In genomic region chr20:44745560-44746366, GRCh38 we compare ENCODE assay signal across 8 cellular contexts. TPM values are rescaled to one million over a fixed set of nuclear protein-coding genes. Genes with fewer than 3 reads are reported as not detected.
DNase-seq lines count a peak whose midpoint lies in the region; ATAC-seq and TF ChIP-seq lines count a peak whose summit lies in the region.

TSS of gene KCNK15 (plus strand) at chr20:44745865. CDS start at chr20:44745911, 46 bp downstream.

- H3K9me3 ChIP-seq in thyroid gland: no peaks in the 10 kb centered on the region

- intact Hi-C loops in thyroid gland (cut with DNase I): loop anchor here (5.0 kb wide), 1 partner anchor 122 kb away; no protein-coding TSS in a partner anchor

- peak; percentile 72 to 85 for ATAC-seq in naive thymus-derived CD8-positive, alpha-beta T cell
- no peak for ATAC-seq in HG03439 (IDR thresholded peaks at IDR 0.05; ENCODE audit: unreplicated experiment)
- ATAC-seq in HG02642 (IDR thresholded peaks at IDR 0.05; ENCODE audit: poor library complexity, unreplicated experiment): no peak

- peak in 1 of 2 donors; percentile 27 for TF ChIP-seq POLR2A in thyroid gland (IDR thresholded peaks at IDR 0.05)

- H3K27ac ChIP-seq in thyroid gland: peak within 1 kb of the TSS in 2 of 3 donors; percentile 74 to 82

- H3K27ac Mint-ChIP-seq in endothelial cell (ENCODE audit: unreplicated experiment): no peak within 1 kb of the TSS
- peak within 1 kb of the TSS in 6 of 10 donors; percentile 3 to 76 (median 8) for H3K27ac Mint-ChIP-seq in naive thymus-derived CD8-positive, alpha-beta T cell

- POLR2A ChIA-PET in naive thymus-derived CD8-positive, alpha-beta T cell (lab: Charles Lee): interaction anchor here (0.7 kb wide), 1 partner anchor 123 kb away, joined by 3 read pairs; no protein-coding TSS in a partner anchor

- H3K4me3 ChIP-seq in HFF-Myc (replicated peaks; ENCODE audit: low read depth, low read length) (peak within 1 kb of the TSS; percentile 39), thyroid gland (replicated peaks in 1 of 3) (peak within 1 kb of the TSS in 2 of 3 donors; percentile 33 to 54)

- H3K4me3 Mint-ChIP-seq in endothelial cell (ENCODE audit: unreplicated experiment): peak within 1 kb of the TSS; percentile 42
- H3K4me3 Mint-ChIP-seq in naive thymus-derived CD8-positive, alpha-beta T cell: peak within 1 kb of the TSS; percentile 55 to 87 (median 82)

- H3K27me3 Mint-ChIP-seq in endothelial cell (ENCODE audit: unreplicated experiment): peaks cover 15% of the 10 kb centered on the region
- peaks cover 15 to 40% (median 37%) of the 10 kb centered on the region in 5 donors for H3K27me3 Mint-ChIP-seq in naive thymus-derived CD8-positive, alpha-beta T cell

- no peaks in the 10 kb centered on the region for H3K36me3 Mint-ChIP-seq in endothelial cell (ENCODE audit: low read depth, unreplicated experiment)
- H3K36me3 Mint-ChIP-seq in naive thymus-derived CD8-positive, alpha-beta T cell: no peaks in the 10 kb centered on the region

- H3K27me3 ChIP-seq in thyroid gland: no peaks in the 10 kb centered on the region

- DNase-seq in HFF-Myc (ENCODE audit: extremely low read depth, low read depth) (no peak), endothelial cell (ENCODE audit: low spot score) (peak; percentile 30), thyroid gland (peak; percentile 42 to 44), NK-92 (lab: John Stamatoyannopoulos, UW; ENCODE audit: unreplicated experiment) (no peak)
- DNase-seq in activated CD4-positive, alpha-beta T cell treated with anti-CD3 and anti-CD28 coated beads, Interleukin-2, amount 50 U/mL, for 48 hours: peak; percentile 57 to 58
- peak in 6 of 10 donors; percentile 11 to 39 (median 28) for DNase-seq in naive thymus-derived CD8-positive, alpha-beta T cell

- no peak for TF ChIP-seq CTCF in HFF-Myc (IDR thresholded peaks at IDR 0.05; ENCODE audit: low read depth, low read length, missing control alignments)
- no peak for TF ChIP-seq CTCF in endothelial cell (IDR thresholded peaks at IDR 0.05; ENCODE audit: unreplicated experiment)
- no peak for TF ChIP-seq CTCF in thyroid gland (IDR thresholded peaks at IDR 0.05)

- WGBS in thyroid gland, 2 donors: 6 to 7% methylated on average over 34 to 52 of the region's 82 CpGs

- H3K4me1 Mint-ChIP-seq in endothelial cell (ENCODE audit: unreplicated experiment): peaks cover 3% of the 10 kb centered on the region
- peaks cover 6 to 23% (median 11%) of the 10 kb centered on the region in 4 donors for H3K4me1 Mint-ChIP-seq in naive thymus-derived CD8-positive, alpha-beta T cell

- H3K36me3 ChIP-seq in thyroid gland: no peaks in the 10 kb centered on the region

- peaks cover 18 to 27% of the 10 kb centered on the region in 2 donors for H3K4me1 ChIP-seq in thyroid gland

- no peaks in the 10 kb centered on the region for H3K9me3 Mint-ChIP-seq in endothelial cell (ENCODE audit: unreplicated experiment)
- no peaks in the 10 kb centered on the region for H3K9me3 Mint-ChIP-seq in naive thymus-derived CD8-positive, alpha-beta T cell

RNA-seq across cellular contexts. Expression of gene KCNK15, which starts in this region (rescaled TPM):
- total RNA-seq in endothelial cell (ENCODE audit: unreplicated experiment): not detected
- total RNA-seq in naive thymus-derived CD8-positive, alpha-beta T cell: not detected
- polyA plus RNA-seq in naive thymus-derived CD8-positive, alpha-beta T cell: not detected
- 1 to 10 TPM; 2.5 to 5.1 (median 3.4) TPM for total RNA-seq in thyroid gland

Comparison
In these comparisons a context has a peak if more than half of its experiments do, and no peak if none do; other contexts are left out.
1. Peak in DNase-seq in endothelial cell; RNA of the gene not detected or under 1 TPM.
2. Peak in DNase-seq and ATAC-seq in naive thymus-derived CD8-positive, alpha-beta T cell; RNA of the gene not detected or under 1 TPM.
3. DNase-seq: peak in activated CD4-positive, alpha-beta T cell treated with anti-CD3 and anti-CD28 coated beads, Interleukin-2, amount 50 U/mL, for 48 hours (2 of 2) and thyroid gland (2 of 2); none in HFF-Myc (single experiment) and NK-92 (single experiment).